Comparison of ENCODE assay signal across 1 cellular context in the genomic region with DNA sequence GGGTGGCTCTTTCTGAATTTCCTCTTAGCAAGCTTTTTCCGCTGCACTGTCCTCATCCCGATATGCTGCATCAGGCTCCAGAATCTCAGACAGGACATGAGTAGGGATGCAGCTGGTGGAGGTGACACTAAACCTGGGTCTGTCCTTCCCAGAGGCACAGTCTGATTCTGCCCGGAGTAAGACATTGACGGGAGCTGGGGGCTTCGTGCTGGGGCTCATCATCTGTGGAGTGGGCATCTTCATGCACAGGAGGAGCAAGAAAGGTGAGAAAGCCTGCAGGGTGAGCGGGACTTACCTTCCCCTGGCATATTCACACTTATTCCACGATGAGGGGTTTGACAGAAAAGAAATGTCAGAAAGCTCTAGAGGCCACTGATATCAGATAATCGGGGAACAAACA.
TF ChIP-seq lines count a peak whose summit lies in the region.

No MANE protein-coding gene starts in this region.

TF ChIP-seq in GM12878, 131 proteins besides CTCF, POLR2A, EP300 and RAD21:
- TF ChIP-seq, protein P1, sequence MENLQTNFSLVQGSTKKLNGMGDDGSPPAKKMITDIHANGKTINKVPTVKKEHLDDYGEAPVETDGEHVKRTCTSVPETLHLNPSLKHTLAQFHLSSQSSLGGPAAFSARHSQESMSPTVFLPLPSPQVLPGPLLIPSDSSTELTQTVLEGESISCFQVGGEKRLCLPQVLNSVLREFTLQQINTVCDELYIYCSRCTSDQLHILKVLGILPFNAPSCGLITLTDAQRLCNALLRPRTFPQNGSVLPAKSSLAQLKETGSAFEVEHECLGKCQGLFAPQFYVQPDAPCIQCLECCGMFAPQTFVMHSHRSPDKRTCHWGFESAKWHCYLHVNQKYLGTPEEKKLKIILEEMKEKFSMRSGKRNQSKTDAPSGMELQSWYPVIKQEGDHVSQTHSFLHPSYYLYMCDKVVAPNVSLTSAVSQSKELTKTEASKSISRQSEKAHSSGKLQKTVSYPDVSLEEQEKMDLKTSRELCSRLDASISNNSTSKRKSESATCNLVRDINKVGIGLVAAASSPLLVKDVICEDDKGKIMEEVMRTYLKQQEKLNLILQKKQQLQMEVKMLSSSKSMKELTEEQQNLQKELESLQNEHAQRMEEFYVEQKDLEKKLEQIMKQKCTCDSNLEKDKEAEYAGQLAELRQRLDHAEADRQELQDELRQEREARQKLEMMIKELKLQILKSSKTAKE (IDR thresholded peaks at IDR 0.05; ENCODE audit: low read depth, poor library complexity, severe bottlenecking): no peak
- TF ChIP-seq NR2F1 (conservative IDR thresholded peaks at IDR 0.05) (no peak), CREM (IDR thresholded peaks at IDR 0.05; ENCODE audit: low read depth) (no peak), FOXM1 (IDR thresholded peaks at IDR 0.05; ENCODE audit: low read depth, low read length) (no peak), NBN (IDR thresholded peaks at IDR 0.05) (no peak), GATAD2B (conservative IDR thresholded peaks at IDR 0.05; ENCODE audit: low read depth) (no peak), SP1 (IDR thresholded peaks at IDR 0.05; ENCODE audit: low read depth, low read length) (no peak), KAT2A (conservative IDR thresholded peaks at IDR 0.05; ENCODE audit: control insufficient read depth, low read depth, low read length) (no peak), FOS (IDR thresholded peaks at IDR 0.05; ENCODE audit: borderline replicate concordance, extremely low read depth, insufficient read length) (no peak), NR2C1 (IDR thresholded peaks at IDR 0.05) (no peak), ZNF622 (IDR thresholded peaks at IDR 0.05) (no peak), NR2C2 (IDR thresholded peaks at IDR 0.05; ENCODE audit: borderline replicate concordance, control insufficient read depth, insufficient read length, low read depth) (no peak)
- TF ChIP-seq, protein P2, sequence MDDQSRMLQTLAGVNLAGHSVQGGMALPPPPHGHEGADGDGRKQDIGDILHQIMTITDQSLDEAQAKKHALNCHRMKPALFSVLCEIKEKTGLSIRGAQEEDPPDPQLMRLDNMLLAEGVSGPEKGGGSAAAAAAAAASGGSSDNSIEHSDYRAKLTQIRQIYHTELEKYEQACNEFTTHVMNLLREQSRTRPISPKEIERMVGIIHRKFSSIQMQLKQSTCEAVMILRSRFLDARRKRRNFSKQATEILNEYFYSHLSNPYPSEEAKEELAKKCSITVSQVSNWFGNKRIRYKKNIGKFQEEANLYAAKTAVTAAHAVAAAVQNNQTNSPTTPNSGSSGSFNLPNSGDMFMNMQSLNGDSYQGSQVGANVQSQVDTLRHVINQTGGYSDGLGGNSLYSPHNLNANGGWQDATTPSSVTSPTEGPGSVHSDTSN (IDR thresholded peaks at IDR 0.05; ENCODE audit: insufficient replicate concordance, low read depth, low read length): no peak
- TF ChIP-seq, protein P3, sequence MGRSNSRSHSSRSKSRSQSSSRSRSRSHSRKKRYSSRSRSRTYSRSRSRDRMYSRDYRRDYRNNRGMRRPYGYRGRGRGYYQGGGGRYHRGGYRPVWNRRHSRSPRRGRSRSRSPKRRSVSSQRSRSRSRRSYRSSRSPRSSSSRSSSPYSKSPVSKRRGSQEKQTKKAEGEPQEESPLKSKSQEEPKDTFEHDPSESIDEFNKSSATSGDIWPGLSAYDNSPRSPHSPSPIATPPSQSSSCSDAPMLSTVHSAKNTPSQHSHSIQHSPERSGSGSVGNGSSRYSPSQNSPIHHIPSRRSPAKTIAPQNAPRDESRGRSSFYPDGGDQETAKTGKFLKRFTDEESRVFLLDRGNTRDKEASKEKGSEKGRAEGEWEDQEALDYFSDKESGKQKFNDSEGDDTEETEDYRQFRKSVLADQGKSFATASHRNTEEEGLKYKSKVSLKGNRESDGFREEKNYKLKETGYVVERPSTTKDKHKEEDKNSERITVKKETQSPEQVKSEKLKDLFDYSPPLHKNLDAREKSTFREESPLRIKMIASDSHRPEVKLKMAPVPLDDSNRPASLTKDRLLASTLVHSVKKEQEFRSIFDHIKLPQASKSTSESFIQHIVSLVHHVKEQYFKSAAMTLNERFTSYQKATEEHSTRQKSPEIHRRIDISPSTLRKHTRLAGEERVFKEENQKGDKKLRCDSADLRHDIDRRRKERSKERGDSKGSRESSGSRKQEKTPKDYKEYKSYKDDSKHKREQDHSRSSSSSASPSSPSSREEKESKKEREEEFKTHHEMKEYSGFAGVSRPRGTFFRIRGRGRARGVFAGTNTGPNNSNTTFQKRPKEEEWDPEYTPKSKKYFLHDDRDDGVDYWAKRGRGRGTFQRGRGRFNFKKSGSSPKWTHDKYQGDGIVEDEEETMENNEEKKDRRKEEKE (IDR thresholded peaks at IDR 0.05): no peak
- TF ChIP-seq, protein P4, sequence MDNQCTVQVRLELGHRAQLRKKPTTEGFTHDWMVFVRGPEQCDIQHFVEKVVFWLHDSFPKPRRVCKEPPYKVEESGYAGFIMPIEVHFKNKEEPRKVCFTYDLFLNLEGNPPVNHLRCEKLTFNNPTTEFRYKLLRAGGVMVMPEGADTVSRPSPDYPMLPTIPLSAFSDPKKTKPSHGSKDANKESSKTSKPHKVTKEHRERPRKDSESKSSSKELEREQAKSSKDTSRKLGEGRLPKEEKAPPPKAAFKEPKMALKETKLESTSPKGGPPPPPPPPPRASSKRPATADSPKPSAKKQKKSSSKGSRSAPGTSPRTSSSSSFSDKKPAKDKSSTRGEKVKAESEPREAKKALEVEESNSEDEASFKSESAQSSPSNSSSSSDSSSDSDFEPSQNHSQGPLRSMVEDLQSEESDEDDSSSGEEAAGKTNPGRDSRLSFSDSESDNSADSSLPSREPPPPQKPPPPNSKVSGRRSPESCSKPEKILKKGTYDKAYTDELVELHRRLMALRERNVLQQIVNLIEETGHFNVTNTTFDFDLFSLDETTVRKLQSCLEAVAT (IDR thresholded peaks at IDR 0.05): no peak
- TF ChIP-seq, protein P5, sequence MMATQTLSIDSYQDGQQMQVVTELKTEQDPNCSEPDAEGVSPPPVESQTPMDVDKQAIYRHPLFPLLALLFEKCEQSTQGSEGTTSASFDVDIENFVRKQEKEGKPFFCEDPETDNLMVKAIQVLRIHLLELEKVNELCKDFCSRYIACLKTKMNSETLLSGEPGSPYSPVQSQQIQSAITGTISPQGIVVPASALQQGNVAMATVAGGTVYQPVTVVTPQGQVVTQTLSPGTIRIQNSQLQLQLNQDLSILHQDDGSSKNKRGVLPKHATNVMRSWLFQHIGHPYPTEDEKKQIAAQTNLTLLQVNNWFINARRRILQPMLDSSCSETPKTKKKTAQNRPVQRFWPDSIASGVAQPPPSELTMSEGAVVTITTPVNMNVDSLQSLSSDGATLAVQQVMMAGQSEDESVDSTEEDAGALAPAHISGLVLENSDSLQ (IDR thresholded peaks at IDR 0.05): no peak
